In the genomic region with DNA sequence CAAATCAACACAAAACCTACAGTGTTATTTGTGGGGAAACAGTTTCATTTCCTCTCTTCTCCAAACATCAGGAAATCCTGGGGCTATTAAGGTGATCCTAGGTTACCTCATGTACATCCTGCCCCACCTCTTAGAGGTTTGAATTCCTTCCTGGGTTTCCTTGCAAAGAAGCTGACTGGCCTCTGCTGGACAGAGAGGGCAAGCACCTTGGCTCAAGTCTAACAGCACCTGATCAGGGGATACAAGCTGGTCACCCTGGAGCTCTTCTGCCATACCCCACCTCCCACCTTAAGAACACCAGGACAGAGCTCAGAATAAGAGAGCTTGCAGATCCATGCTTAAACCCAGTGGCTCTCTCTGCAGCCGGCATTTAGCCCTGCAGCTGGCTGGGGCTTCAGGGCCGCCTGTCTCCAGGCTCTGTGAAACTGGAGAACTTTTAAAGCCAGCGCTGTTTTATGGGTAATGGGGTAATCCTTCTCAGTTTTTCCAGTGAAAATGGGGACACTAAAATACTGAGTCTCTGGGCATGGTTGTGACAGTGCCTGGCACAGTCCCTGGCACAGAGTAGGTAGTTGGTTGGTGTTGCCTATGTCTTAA, we compare ENCODE assay signal across 8 cellular contexts.
DNase-seq lines count a peak whose midpoint lies in the region; ATAC-seq and TF ChIP-seq lines count a peak whose summit lies in the region.

No MANE protein-coding gene starts in this region.

- CTCF ChIA-PET in PC-3 (lab: Charles Lee): interaction anchor here (0.6 to 2.9 kb wide), 14 partner anchors 8 to 315 kb away, joined by 3 to 74 read pairs (median 4); no protein-coding TSS in a partner anchor

- H3K36me3 ChIP-seq in PC-3 (ENCODE audit: low read depth, low read length) (no peaks in the 10 kb centered on the region), prostate gland (no peaks in the 10 kb centered on the region)

- peak overlapping the region; percentile 49 for H2AFZ ChIP-seq in PC-3 (ENCODE audit: low read length)

- no peaks in the 10 kb centered on the region for H4K20me1 ChIP-seq in PC-3 (ENCODE audit: low read length)

- peak overlapping the region; percentile 77 for H3K4me2 ChIP-seq in PC-3 (ENCODE audit: low read length)

- no TSS peak for BruUV-seq in PC-3 (replicated peaks; lab: Mats Ljungman, UMichigan)

- peak overlapping the region; percentile 63 for H3K9ac ChIP-seq in PC-3 (ENCODE audit: low read length)

- H3K4me3 ChIP-seq in PC-3 (ENCODE audit: low read length): peak overlapping the region; percentile 68
- no peak overlapping the region for H3K4me3 ChIP-seq in prostate gland

- H3K27ac ChIP-seq in PC-3 (ENCODE audit: low read length) (peak overlapping the region; percentile 94), foreskin keratinocyte (no peak overlapping the region), prostate gland (no peak overlapping the region)

- no peaks in the 10 kb centered on the region for H3K9me2 ChIP-seq in PC-3 (replicated peaks; ENCODE audit: low read length)

- TF ChIP-seq CTCF in PC-3 (conservative IDR thresholded peaks at IDR 0.05; ENCODE audit: low read depth, low read length) (peak; percentile 99), foreskin keratinocyte (conservative IDR thresholded peaks at IDR 0.05) (peak; percentile 75), prostate gland (IDR thresholded peaks at IDR 0.05) (peak in 3 of 4 experiments; percentile 40 to 77 (median 69))

- WGBS in prostate gland: 23% methylated on average over 3 of the region's 3 CpGs

- H3K4me1 ChIP-seq in PC-3 (ENCODE audit: insufficient read depth, low read length) (peaks cover 64% of the 10 kb centered on the region), foreskin keratinocyte (peaks cover 15% of the 10 kb centered on the region), prostate gland (replicated peaks) (peaks cover 3% of the 10 kb centered on the region)

- intact Hi-C loops in PC-3 (cut with micrococcal nuclease): loop anchor here (1.0 to 10.0 kb wide), 10 partner anchors 54 to 315 kb away; no protein-coding TSS in a partner anchor
- intact Hi-C loops in prostate gland (cut with DNase I): loop anchor here (5.0 kb wide), 1 partner anchor 314 kb away; no protein-coding TSS in a partner anchor

- H3K27me3 ChIP-seq in PC-3 (ENCODE audit: low read length): no peaks in the 10 kb centered on the region
- H3K27me3 ChIP-seq in foreskin keratinocyte: no peaks in the 10 kb centered on the region
- H3K27me3 ChIP-seq in prostate gland (replicated peaks; ENCODE audit: insufficient read depth): no peaks in the 10 kb centered on the region

- ATAC-seq in PC-3 (peak; percentile 81), foreskin keratinocyte (peak; percentile 80)

- POLR2A ChIA-PET in PC-3 (lab: Charles Lee; ENCODE audit: unreplicated experiment): interaction anchor here (0.6 to 1.9 kb wide), 3 partner anchors 160 to 245 kb away, joined by 5 to 8 read pairs (median 5); no protein-coding TSS in a partner anchor

- H3K79me2 ChIP-seq in PC-3 (ENCODE audit: low read length): peaks cover 39% of the 10 kb centered on the region

- peak; percentile 51 for DNase-seq in NCI-H82 (lab: John Stamatoyannopoulos, UW)
- DNase-seq in NCI-H82 treated with DMSO at 0.1 percent for 48 hours (lab: John Stamatoyannopoulos, UW; ENCODE audit: unreplicated experiment): no peak
- peak; percentile 96 for DNase-seq in PC-3
- peak; percentile 56 to 77 for DNase-seq in foreskin keratinocyte
- DNase-seq in prostate gland (ENCODE audit: low spot score): peak; percentile 44
- DNase-seq in T-helper 1 cell: no peak
- DNase-seq in germinal center (ENCODE audit: low spot score): no peak
- no peak for DNase-seq in activated CD4-positive, alpha-beta T cell treated with anti-CD3 and anti-CD28 coated beads for 48 hours

- no peak for TF ChIP-seq POLR2A in prostate gland (IDR thresholded peaks at IDR 0.05)

- no peaks in the 10 kb centered on the region for H3K9me3 ChIP-seq in PC-3 (ENCODE audit: low read length)
- H3K9me3 ChIP-seq in prostate gland: no peaks in the 10 kb centered on the region

- H3F3A ChIP-seq in PC-3 (ENCODE audit: low read length, unreplicated experiment): peaks cover 7% of the 10 kb centered on the region

Comparison
In these comparisons a context has a peak if more than half of its experiments do, and no peak if none do; other contexts are left out.
1. DNase-seq: peak in NCI-H82 (single experiment), PC-3 (single experiment), foreskin keratinocyte (2 of 2) and prostate gland (single experiment); none in NCI-H82 treated with DMSO at 0.1 percent for 48 hours (single experiment), T-helper 1 cell (0 of 5), germinal center (single experiment) and activated CD4-positive, alpha-beta T cell treated with anti-CD3 and anti-CD28 coated beads for 48 hours (single experiment).
2. Peak in every context shown above with its lines, with median percentiles within 50 percentile points of each other: CTCF ChIP-seq.